In the genomic region with DNA sequence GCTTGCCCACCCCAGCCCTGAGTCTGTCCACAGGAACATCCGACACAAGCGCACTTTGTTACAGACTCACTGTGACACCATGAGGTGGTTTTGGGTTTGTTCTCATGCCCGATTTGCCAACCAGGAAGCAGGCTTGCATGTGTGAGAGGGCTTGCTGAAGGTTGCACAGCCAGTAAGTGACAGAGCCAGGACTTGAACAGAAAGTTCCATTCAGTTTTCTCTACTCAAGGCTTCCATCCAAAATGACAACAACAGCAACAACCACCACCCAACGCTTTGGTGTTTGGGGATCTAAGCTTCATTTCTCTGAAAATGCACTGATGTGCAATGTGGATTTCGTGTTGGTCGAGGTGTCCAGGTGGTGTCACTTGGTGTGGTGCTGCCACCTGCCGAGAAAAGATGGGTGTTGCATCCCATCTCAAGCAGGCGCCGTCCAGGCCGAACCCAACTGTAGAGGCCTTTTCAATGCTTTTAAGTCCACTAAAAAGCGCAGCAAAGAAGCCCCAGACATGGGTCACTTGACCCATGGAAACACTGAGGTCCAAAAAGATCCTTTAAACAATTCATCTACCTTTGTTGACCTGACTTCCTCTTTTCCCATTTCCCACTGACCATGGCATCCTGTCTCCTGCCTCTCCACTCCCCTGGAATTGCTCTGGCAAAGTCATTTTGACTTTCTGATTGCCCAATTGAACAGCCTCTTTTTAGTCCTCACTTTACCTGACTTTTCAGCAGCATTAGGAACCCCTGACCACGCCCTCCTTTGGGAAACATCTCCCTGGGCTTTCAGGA, we compare ENCODE assay signal across 8 cellular contexts. TPM values are rescaled to one million over a fixed set of nuclear protein-coding genes. Genes with fewer than 3 reads are reported as not detected.
A peak's percentile ranks its signal among the peaks of the same experiment; 100 is the strongest.
DNase-seq lines count a peak whose midpoint lies in the region; ATAC-seq and TF ChIP-seq lines count a peak whose summit lies in the region.

No MANE protein-coding gene starts in this region.

- TF ChIP-seq CTCF in AG04449 (IDR thresholded peaks at IDR 0.05; ENCODE audit: insufficient read depth, low read length, missing control alignments) (peak; percentile 85), heart left ventricle (IDR thresholded peaks at IDR 0.05) (peak; percentile 85 to 93 (median 88)), retinal pigment epithelial cell (conservative IDR thresholded peaks at IDR 0.05; ENCODE audit: low read depth, low read length) (peak; percentile 84)

- peaks cover 10% of the 10 kb centered on the region for H3K4me1 Mint-ChIP-seq in activated naive CD8-positive, alpha-beta T cell treated with anti-CD3 and anti-CD28 coated beads for 36 hours

- DNase-seq in AG04449 (ENCODE audit: low read depth, low spot score) (no peak), M059J (ENCODE audit: low read depth) (peak; percentile 65), SW480 (ENCODE audit: low spot score) (peak; percentile 47), heart left ventricle (peak; percentile 58 to 80 (median 66)), retinal pigment epithelial cell (ENCODE audit: low read depth) (no peak)
- DNase-seq in activated naive CD8-positive, alpha-beta T cell treated with anti-CD3 and anti-CD28 coated beads for 36 hours, result peak; percentile 73

- no peak overlapping the region for H3K27ac ChIP-seq in heart left ventricle

- ATAC-seq in GM18498 (IDR thresholded peaks at IDR 0.05; ENCODE audit: unreplicated experiment) (peak; percentile 62), heart left ventricle (peak; percentile 71 to 87 (median 86)), HG02763 (IDR thresholded peaks at IDR 0.05; ENCODE audit: unreplicated experiment) (no peak)

- no peak overlapping the region for H3K4me3 Mint-ChIP-seq in activated naive CD8-positive, alpha-beta T cell treated with anti-CD3 and anti-CD28 coated beads for 36 hours

- H3K4me3 ChIP-seq in AG04449 (ENCODE audit: low read depth, low read length) (no peak overlapping the region), heart left ventricle (no peak overlapping the region), retinal pigment epithelial cell (ENCODE audit: low read length) (no peak overlapping the region)

- intact Hi-C loops in heart left ventricle (cut with DNase I), result loop anchor here (1.0 to 10.0 kb wide), 12 partner anchors 63 to 238 kb away; a partner anchor contains a TSS

- WGBS in heart left ventricle, 4 donors, result 20 to 25% (median 23%) methylated on average over 11 to 12 of the region's 12 CpGs

- no peaks in the 10 kb centered on the region for H3K9me3 ChIP-seq in heart left ventricle

- POLR2A ChIA-PET in AG04449 (lab: Yijun Ruan, JAX), result interaction anchor here (1.3 kb wide), 1 partner anchor 12 kb away, joined by 3 read pairs; a partner anchor contains a TSS

- H3K36me3 Mint-ChIP-seq in activated naive CD8-positive, alpha-beta T cell treated with anti-CD3 and anti-CD28 coated beads for 36 hours, result no peaks in the 10 kb centered on the region

- no peaks in the 10 kb centered on the region for H3K36me3 ChIP-seq in heart left ventricle

- H3K9me3 Mint-ChIP-seq in activated naive CD8-positive, alpha-beta T cell treated with anti-CD3 and anti-CD28 coated beads for 36 hours, result no peaks in the 10 kb centered on the region

- no peaks in the 10 kb centered on the region for H3K27me3 Mint-ChIP-seq in activated naive CD8-positive, alpha-beta T cell treated with anti-CD3 and anti-CD28 coated beads for 36 hours

- H3K27me3 ChIP-seq in heart left ventricle, result no peaks in the 10 kb centered on the region

- peaks cover 0 to 7% (median 0%) of the 10 kb centered on the region in 12 donors for H3K4me1 ChIP-seq in heart left ventricle

- H3K27ac Mint-ChIP-seq in activated naive CD8-positive, alpha-beta T cell treated with anti-CD3 and anti-CD28 coated beads for 36 hours, result no peak overlapping the region

- CTCF ChIA-PET in AG04449 (lab: Yijun Ruan, JAX), result interaction anchor here (0.6 to 31.0 kb wide), 55 partner anchors 9 to 318 kb away, joined by 3 to 987 read pairs (median 5); a partner anchor contains a TSS

- no peak for TF ChIP-seq POLR2A in heart left ventricle (IDR thresholded peaks at IDR 0.05)

RNA-seq across cellular contexts. Expression of a gene that starts 12.2 kb away (rescaled TPM):
- total RNA-seq in M059J (2014; rRNA removed; shearing (Covaris generic)), result 3.5 and 8.3 TPM in 2 replicates
- total RNA-seq in activated naive CD8-positive, alpha-beta T cell treated with anti-CD3 and anti-CD28 coated beads for 36 hours, result 1 to 10 TPM; 4.3 to 5.3 TPM
- total RNA-seq in heart left ventricle, result 10 to 100 TPM; 23.7 to 49.5 (median 34.3) TPM
- polyA plus RNA-seq in heart left ventricle, result 10 to 100 TPM in 1 of 2 donors, 1 to 10 TPM in 1; 3.2 to 19.1 TPM

Comparison
In these comparisons a context has a peak if more than half of its experiments do, and no peak if none do; other contexts are left out.
1. DNase-seq: peak in M059J (single experiment), SW480 (single experiment), activated naive CD8-positive, alpha-beta T cell treated with anti-CD3 and anti-CD28 coated beads for 36 hours (single experiment) and heart left ventricle (5 of 5); none in AG04449 (single experiment) and retinal pigment epithelial cell (single experiment).
2. Peak in every context shown above with its lines, with median percentiles within 50 percentile points of each other: CTCF ChIP-seq.